Comparison of ENCODE assay signal across 1 cellular context in the genomic region with DNA sequence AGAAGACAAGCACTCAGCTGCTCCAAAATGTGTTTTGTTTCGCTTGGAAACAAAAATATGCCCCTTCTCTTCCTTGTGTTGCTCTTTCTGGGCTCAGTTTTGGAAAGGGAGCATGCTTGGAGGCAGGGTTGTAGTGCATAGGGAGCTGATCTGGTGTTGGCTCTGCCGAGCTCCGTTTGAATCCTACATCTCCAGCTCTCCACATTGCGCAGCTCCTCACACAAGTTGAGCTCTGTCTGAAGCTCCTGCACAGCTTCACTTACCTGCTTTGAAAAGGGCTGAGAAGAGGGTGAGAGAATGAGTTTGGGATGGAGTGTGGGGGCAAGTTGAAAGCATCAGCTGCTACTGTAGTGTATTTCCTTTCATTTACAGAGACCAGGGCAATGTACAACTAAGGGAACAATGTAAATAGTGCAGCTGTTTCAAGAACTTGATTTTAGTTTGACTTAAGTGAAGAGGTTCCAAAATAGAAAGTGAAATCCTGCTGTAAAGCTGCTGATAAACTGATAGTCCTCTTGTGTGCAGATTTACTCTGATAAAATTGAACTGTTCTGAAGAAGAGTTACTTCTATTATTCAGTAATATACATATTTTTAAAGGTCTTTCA.
TF ChIP-seq lines count a peak whose summit lies in the region.

No MANE protein-coding gene starts in this region.

TF ChIP-seq in IMR-90, 13 proteins besides CTCF, POLR2A, EP300 and RAD21 (continued from another document):
- TF ChIP-seq, protein P1, sequence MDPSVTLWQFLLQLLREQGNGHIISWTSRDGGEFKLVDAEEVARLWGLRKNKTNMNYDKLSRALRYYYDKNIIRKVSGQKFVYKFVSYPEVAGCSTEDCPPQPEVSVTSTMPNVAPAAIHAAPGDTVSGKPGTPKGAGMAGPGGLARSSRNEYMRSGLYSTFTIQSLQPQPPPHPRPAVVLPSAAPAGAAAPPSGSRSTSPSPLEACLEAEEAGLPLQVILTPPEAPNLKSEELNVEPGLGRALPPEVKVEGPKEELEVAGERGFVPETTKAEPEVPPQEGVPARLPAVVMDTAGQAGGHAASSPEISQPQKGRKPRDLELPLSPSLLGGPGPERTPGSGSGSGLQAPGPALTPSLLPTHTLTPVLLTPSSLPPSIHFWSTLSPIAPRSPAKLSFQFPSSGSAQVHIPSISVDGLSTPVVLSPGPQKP (IDR thresholded peaks at IDR 0.05; ENCODE audit: borderline replicate concordance, low read depth, low read length): no peak
- no peak for TF ChIP-seq MAZ (IDR thresholded peaks at IDR 0.05; ENCODE audit: borderline replicate concordance, low read depth, low read length)
- no peak for TF ChIP-seq BHLHE40 (IDR thresholded peaks at IDR 0.05; ENCODE audit: low read depth, low read length)
